8 cellular contexts compared by ENCODE assay signal in genomic region chr14:21382886-21383847, GRCh38. TPM values are rescaled to one million over a fixed set of nuclear protein-coding genes. Genes with fewer than 3 reads are reported as not detected.
A peak's percentile ranks its signal among the peaks of the same experiment; 100 is the strongest.
DNase-seq lines count a peak whose midpoint lies in the region; ATAC-seq and TF ChIP-seq lines count a peak whose summit lies in the region.

No MANE protein-coding gene starts in this region.

- H3K9ac ChIP-seq in Loucy (ENCODE audit: low read depth, low read length, poor library complexity, severe bottlenecking), result peak overlapping the region; percentile 95

- peak overlapping the region; percentile 71 for H3K4me2 ChIP-seq in Loucy (ENCODE audit: low read depth, low read length, poor library complexity, severe bottlenecking)

- H3K4me1 ChIP-seq in Loucy (ENCODE audit: insufficient read depth, low read length, poor library complexity, severe bottlenecking), result peaks cover 41% of the 10 kb centered on the region

- intact Hi-C loops in sciatic nerve (cut with DNase I), result no loop called here

- no peaks in the 10 kb centered on the region for H3K27me3 ChIP-seq in Loucy (ENCODE audit: insufficient read depth, low read length, poor library complexity, severe bottlenecking)

- H3K4me3 ChIP-seq in Loucy (ENCODE audit: low read length, poor library complexity, severe bottlenecking), result peak overlapping the region; percentile 85

- H3K79me2 ChIP-seq in Loucy (ENCODE audit: insufficient read depth, low read length), result peaks cover 57% of the 10 kb centered on the region

- H3F3A ChIP-seq in Loucy (ENCODE audit: low read depth), result no peaks in the 10 kb centered on the region

- H3K4me1 Mint-ChIP-seq in T-helper 1 cell treated with Interleukin-12 subunit alpha and Interleukin-12 subunit beta and Interleukin-4 antibody, amounts not matched to agents 30 μg/mL and 1 μg/mL, for 36 hours (ENCODE audit: low read depth), result peaks cover 28% of the 10 kb centered on the region

- H3K4me3 Mint-ChIP-seq in T-helper 1 cell treated with Interleukin-12 subunit alpha and Interleukin-12 subunit beta and Interleukin-4 antibody, amounts not matched to agents 30 μg/mL and 1 μg/mL, for 36 hours, result peak overlapping the region; percentile 97

- peak overlapping the region; percentile 84 for H2AFZ ChIP-seq in Loucy (ENCODE audit: low read length)

- H3K36me3 ChIP-seq in Loucy (ENCODE audit: insufficient read depth, low read length), result no peaks in the 10 kb centered on the region; the same call in 1 of the 2 replicates

- no peaks in the 10 kb centered on the region for H3K9me3 ChIP-seq in Loucy (ENCODE audit: insufficient read depth, low read depth, low read length)

- H3K27ac ChIP-seq in angular gyrus (ENCODE audit: low read depth, low read length), result peak overlapping the region; percentile 96

- DNase-seq in SIG-M5 treated with dmso at 0.1 percent for 504 hours (lab: John Stamatoyannopoulos, UW; ENCODE audit: unreplicated experiment), result peak; percentile 58
- no peak for DNase-seq in SIG-M5 (lab: John Stamatoyannopoulos, UW)
- peak; percentile 51 for DNase-seq in hepatic stellate cell (ENCODE audit: low spot score)
- no peak for DNase-seq in sciatic nerve (ENCODE audit: low spot score)

- no peaks in the 10 kb centered on the region for H3K27me3 Mint-ChIP-seq in T-helper 1 cell treated with Interleukin-12 subunit alpha and Interleukin-12 subunit beta and Interleukin-4 antibody, amounts not matched to agents 30 μg/mL and 1 μg/mL, for 36 hours (ENCODE audit: low read depth)

- ATAC-seq in sciatic nerve (peak; percentile 20), HG03457 (IDR thresholded peaks at IDR 0.05; ENCODE audit: unreplicated experiment) (no peak)

- peaks cover 13% of the 10 kb centered on the region for H3K36me3 Mint-ChIP-seq in T-helper 1 cell treated with Interleukin-12 subunit alpha and Interleukin-12 subunit beta and Interleukin-4 antibody, amounts not matched to agents 30 μg/mL and 1 μg/mL, for 36 hours (ENCODE audit: low read depth)

- peak overlapping the region; percentile 96 for H3K27ac Mint-ChIP-seq in T-helper 1 cell treated with Interleukin-12 subunit alpha and Interleukin-12 subunit beta and Interleukin-4 antibody, amounts not matched to agents 30 μg/mL and 1 μg/mL, for 36 hours

- H3K9me3 Mint-ChIP-seq in T-helper 1 cell treated with Interleukin-12 subunit alpha and Interleukin-12 subunit beta and Interleukin-4 antibody, amounts not matched to agents 30 μg/mL and 1 μg/mL, for 36 hours, result no peaks in the 10 kb centered on the region

- H4K20me1 ChIP-seq in Loucy (ENCODE audit: insufficient read depth, low read length, poor library complexity, severe bottlenecking), result peaks cover 53% of the 10 kb centered on the region

- no peak for TF ChIP-seq CTCF in Loucy (conservative IDR thresholded peaks at IDR 0.05; ENCODE audit: low read length)

- no peaks in the 10 kb centered on the region for H3K9me2 ChIP-seq in Loucy (replicated peaks; ENCODE audit: low read depth, low read length)

RNA-seq across cellular contexts. Expression of gene SUPT16H, which starts 0.7 kb away (rescaled TPM):
- 59.1 TPM for total RNA-seq in sciatic nerve

Comparison
In these comparisons a context has a peak if more than half of its experiments do, and no peak if none do; other contexts are left out.
1. DNase-seq: peak in SIG-M5 treated with dmso at 0.1 percent for 504 hours (single experiment) and hepatic stellate cell (single experiment); none in SIG-M5 (single experiment) and sciatic nerve (single experiment).